Comparison of ENCODE assay signal across 8 cellular contexts in the genomic region with DNA sequence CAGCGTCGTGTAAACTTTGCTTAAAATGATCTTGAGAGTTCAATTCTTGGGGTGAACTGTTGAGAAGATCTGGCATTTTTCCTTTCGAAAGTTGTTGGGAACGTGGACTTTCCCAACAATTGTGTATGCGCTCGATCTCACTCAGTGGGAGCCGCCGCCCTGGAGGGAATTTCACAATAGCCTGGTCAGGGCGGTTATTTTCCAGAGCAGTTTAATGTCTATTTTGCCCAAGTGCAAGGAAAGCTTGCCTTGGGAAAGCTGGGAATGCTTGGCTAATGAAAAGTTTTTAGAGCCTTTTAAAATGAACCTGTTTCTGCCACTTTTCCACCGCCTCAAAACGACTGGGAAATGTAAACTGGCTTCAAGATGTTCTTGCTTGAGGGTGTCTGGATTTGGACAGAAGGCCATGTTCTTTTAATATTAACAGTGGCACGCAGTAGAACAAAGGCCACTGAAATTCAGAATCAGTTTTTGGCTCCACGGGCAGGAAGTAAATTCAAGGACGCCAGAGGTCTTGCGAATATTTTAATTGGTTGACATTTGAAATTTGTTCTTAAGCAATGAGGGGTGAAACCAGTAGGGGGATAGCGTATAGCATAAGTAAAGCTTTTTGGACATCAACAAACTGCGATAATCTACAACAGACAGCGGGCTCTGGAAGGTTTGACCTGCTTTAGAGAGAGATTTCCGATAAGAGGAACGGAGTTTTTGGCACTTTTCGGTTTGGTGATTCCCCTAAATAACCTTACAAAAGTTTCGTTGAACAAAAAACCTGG. TPM values are rescaled to one million over a fixed set of nuclear protein-coding genes. Genes with fewer than 3 reads are reported as not detected.
DNase-seq lines count a peak whose midpoint lies in the region; ATAC-seq and TF ChIP-seq lines count a peak whose summit lies in the region.

No MANE protein-coding gene starts in this region.

- intact Hi-C loops in body of pancreas (cut with DNase I) = no loop called here
- intact Hi-C loops in gastrocnemius medialis (cut with DNase I; ENCODE audit: low total_unique reads) = loop anchor here (1.0 to 5.0 kb wide), 4 partner anchors 10 to 740 kb away; a partner anchor contains a TSS

- H3K4me3 ChIP-seq in body of pancreas (peak overlapping the region; percentile 62 to 77), iPS DF 6.9 (ENCODE audit: low read length) (peak overlapping the region; percentile 49; the same call in 1 of the 2 replicates), gastrocnemius medialis (peak overlapping the region; percentile 70 to 95 (median 82))

- peak; percentile 48 for TF ChIP-seq CTCF in GM12872 (IDR thresholded peaks at IDR 0.05; ENCODE audit: insufficient read depth, low read depth, low read length)
- peak in 6 of 7 experiments; percentile 18 to 74 (median 64) for TF ChIP-seq CTCF in body of pancreas (IDR thresholded peaks at IDR 0.05)
- peak in 3 of 5 experiments; percentile 28 to 50 (median 42) for TF ChIP-seq CTCF in gastrocnemius medialis (IDR thresholded peaks at IDR 0.05 in 4 of 5, conservative IDR thresholded peaks at IDR 0.05 in 1 of 5)

- H3K9me3 ChIP-seq in body of pancreas (no peaks in the 10 kb centered on the region), iPS DF 6.9 (ENCODE audit: control insufficient read depth, insufficient read depth, low read length) (no peaks in the 10 kb centered on the region), gastrocnemius medialis (no peaks in the 10 kb centered on the region)

- H3K4me1 ChIP-seq in body of pancreas = peaks cover 46% of the 10 kb centered on the region
- peaks cover 3% of the 10 kb centered on the region; the same call in 1 of the 2 replicates for H3K4me1 ChIP-seq in iPS DF 6.9 (ENCODE audit: control insufficient read depth, insufficient read depth, low read length)
- peaks cover 21 to 22% of the 10 kb centered on the region in 2 donors for H3K4me1 ChIP-seq in gastrocnemius medialis

- no peaks in the 10 kb centered on the region for H3K36me3 ChIP-seq in body of pancreas (replicated peaks in 1 of 2; ENCODE audit: insufficient read depth in 1 of 2, low read depth in 2 of 2)
- H3K36me3 ChIP-seq in iPS DF 6.9 (ENCODE audit: control insufficient read depth, insufficient read depth, low read length) = no peaks in the 10 kb centered on the region
- peaks cover 0 to 4% of the 10 kb centered on the region in 2 donors for H3K36me3 ChIP-seq in gastrocnemius medialis

- H3K27me3 ChIP-seq in body of pancreas (no peaks in the 10 kb centered on the region), iPS DF 6.9 (ENCODE audit: control insufficient read depth, insufficient read depth, low read length) (no peaks in the 10 kb centered on the region), gastrocnemius medialis (no peaks in the 10 kb centered on the region)

- H3K27ac ChIP-seq in body of pancreas (peak overlapping the region; percentile 99 to 100 (median 100)), iPS DF 6.9 (ENCODE audit: low read length) (no peak overlapping the region), gastrocnemius medialis (peak overlapping the region; percentile 95 to 100 (median 98))

- TF ChIP-seq POLR2A in body of pancreas (IDR thresholded peaks at IDR 0.05) (peak; percentile 40 to 87 (median 80)), gastrocnemius medialis (IDR thresholded peaks at IDR 0.05) (peak in 1 of 2 donors; percentile 41)

- ATAC-seq in HG03571 (IDR thresholded peaks at IDR 0.05; ENCODE audit: unreplicated experiment) (peak; percentile 25), body of pancreas (peak; percentile 75), gastrocnemius medialis (peak; percentile 42 to 43), GM19452 (IDR thresholded peaks at IDR 0.05; ENCODE audit: unreplicated experiment) (no peak)

- 1% methylated on average over 22 of the region's 22 CpGs for WGBS in body of pancreas, 2 donors
- no CpG with 5 or more reads among the region's 22 CpGs for WGBS in iPS DF 6.9 (ENCODE audit: insufficient coverage, insufficient read length)

- in situ Hi-C loops in gastrocnemius medialis (cut with MboI; ENCODE audit: low sequenced_read_pairs in 4 of 4) = loop anchor here in 1 of 4 donors (5.0 kb wide), 1 partner anchor 35 kb away; no protein-coding TSS in a partner anchor

- DNase-seq in AG08395 (ENCODE audit: low spot score) = peak; percentile 56
- peak; percentile 68 to 89 (median 71) for DNase-seq in body of pancreas
- no peak for DNase-seq in iPS DF 6.9 (ENCODE audit: low read depth, low spot score)
- DNase-seq in gastrocnemius medialis = peak; percentile 61 to 79

TF ChIP-seq in PFSK-1, 5 proteins besides CTCF, POLR2A, EP300 and RAD21:
- TF ChIP-seq, protein P1, sequence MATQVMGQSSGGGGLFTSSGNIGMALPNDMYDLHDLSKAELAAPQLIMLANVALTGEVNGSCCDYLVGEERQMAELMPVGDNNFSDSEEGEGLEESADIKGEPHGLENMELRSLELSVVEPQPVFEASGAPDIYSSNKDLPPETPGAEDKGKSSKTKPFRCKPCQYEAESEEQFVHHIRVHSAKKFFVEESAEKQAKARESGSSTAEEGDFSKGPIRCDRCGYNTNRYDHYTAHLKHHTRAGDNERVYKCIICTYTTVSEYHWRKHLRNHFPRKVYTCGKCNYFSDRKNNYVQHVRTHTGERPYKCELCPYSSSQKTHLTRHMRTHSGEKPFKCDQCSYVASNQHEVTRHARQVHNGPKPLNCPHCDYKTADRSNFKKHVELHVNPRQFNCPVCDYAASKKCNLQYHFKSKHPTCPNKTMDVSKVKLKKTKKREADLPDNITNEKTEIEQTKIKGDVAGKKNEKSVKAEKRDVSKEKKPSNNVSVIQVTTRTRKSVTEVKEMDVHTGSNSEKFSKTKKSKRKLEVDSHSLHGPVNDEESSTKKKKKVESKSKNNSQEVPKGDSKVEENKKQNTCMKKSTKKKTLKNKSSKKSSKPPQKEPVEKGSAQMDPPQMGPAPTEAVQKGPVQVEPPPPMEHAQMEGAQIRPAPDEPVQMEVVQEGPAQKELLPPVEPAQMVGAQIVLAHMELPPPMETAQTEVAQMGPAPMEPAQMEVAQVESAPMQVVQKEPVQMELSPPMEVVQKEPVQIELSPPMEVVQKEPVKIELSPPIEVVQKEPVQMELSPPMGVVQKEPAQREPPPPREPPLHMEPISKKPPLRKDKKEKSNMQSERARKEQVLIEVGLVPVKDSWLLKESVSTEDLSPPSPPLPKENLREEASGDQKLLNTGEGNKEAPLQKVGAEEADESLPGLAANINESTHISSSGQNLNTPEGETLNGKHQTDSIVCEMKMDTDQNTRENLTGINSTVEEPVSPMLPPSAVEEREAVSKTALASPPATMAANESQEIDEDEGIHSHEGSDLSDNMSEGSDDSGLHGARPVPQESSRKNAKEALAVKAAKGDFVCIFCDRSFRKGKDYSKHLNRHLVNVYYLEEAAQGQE (IDR thresholded peaks at IDR 0.05; ENCODE audit: insufficient read depth in 1 of 2, low read depth in 2 of 2, low read length in 2 of 2) = no peak
- TF ChIP-seq SIN3A (IDR thresholded peaks at IDR 0.05; ENCODE audit: borderline replicate concordance, insufficient read depth, low read length) (no peak), TAF1 (IDR thresholded peaks at IDR 0.05; ENCODE audit: borderline replicate concordance, insufficient read depth, low read length) (peak; percentile 16; the same call in 1 of the 2 replicates), FOXP2 (optimal IDR thresholded peaks at IDR 0.05; ENCODE audit: borderline replicate concordance, extremely low read depth, extremely low read length, insufficient read depth) (no peak), POLR2AphosphoS5 (IDR thresholded peaks at IDR 0.05; ENCODE audit: low read depth, low read length) (peak; percentile 66; the same call in 1 of the 2 replicates)

RNA-seq across cellular contexts. Expression of a gene that starts 1.2 kb away (rescaled TPM):
- 7.2 TPM for polyA plus RNA-seq in PFSK-1 (2012; ENCODE audit: insufficient read length, low read depth)
- total RNA-seq in body of pancreas = 100 to 1,000 TPM in 1 of 2 donors, 10 to 100 TPM in 1; 83.3 to 113 TPM
- 100 to 1,000 TPM; 298 to 491 (median 352) TPM for total RNA-seq in gastrocnemius medialis

RNA-seq across cellular contexts. Expression of a gene that starts 45.3 kb away (rescaled TPM):
- polyA plus RNA-seq in PFSK-1 (2012; ENCODE audit: insufficient read length, low read depth) = 24.9 TPM
- total RNA-seq in body of pancreas (10 to 100 TPM; 19.8 to 31.1 TPM), gastrocnemius medialis (100 to 1,000 TPM; 107 to 146 (median 135) TPM)

RNA-seq across cellular contexts. Expression of a gene that starts 45.7 kb away (rescaled TPM):
- 0.58 TPM for polyA plus RNA-seq in PFSK-1 (2012; ENCODE audit: insufficient read length, low read depth)
- total RNA-seq in body of pancreas = 10 to 100 TPM in 1 of 2 donors, 1 to 10 TPM in 1; 9.3 to 24.7 TPM
- 10 to 100 TPM in 1 of 4 donors, 1 to 10 TPM in 3; 2.3 to 12.5 (median 3.5) TPM for total RNA-seq in gastrocnemius medialis
